20 cellular contexts compared by ENCODE assay signal in the genomic region with DNA sequence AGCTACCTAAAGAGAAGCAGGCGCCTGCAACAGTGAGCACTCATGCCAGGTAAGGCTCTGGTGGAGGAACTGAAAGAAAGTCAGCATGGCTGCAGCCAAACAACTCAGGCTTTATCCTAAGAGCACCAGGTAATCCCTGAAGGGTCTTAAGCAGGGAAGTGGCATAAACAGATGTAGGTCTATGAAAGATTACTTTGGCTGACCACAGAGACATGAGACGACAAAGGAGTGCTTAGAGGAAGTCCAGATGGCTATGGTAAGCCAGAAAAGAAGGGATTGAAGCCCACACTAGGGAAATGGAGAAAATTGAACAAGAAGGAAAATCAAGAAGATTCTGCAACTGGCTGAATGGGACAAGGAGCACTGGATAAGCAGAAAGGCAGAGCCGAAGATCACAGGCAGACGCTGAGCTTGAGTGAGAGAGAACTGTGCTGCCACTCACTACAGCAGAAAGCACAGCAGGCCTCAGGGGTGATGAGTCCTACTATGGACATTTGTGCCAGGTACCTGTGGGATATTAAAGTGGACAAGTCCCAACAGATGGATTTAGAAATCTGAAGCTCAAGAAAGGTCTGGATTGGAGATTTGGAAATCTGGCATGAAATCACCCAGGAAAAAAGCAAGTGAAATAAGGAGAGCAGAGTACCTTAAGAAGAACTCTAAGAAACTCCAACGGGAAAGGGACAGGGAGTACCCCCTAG. TPM values are rescaled to one million over a fixed set of nuclear protein-coding genes. Genes with fewer than 3 reads are reported as not detected.
DNase-seq lines count a peak whose midpoint lies in the region; ATAC-seq and FAIRE-seq lines count a peak whose summit lies in the region.
"Had no signal": no experiment of that assay in that cellular context is flagged by ENCODE, and none has a peak within 500 bp of the region (broad histone marks: within the 10 kb centered on the region; RNA-seq: fewer than 3 reads in every experiment).

No MANE protein-coding gene starts in this region.

- no peak overlapping the region for H3K4me3 Mint-ChIP-seq in activated CD4-positive, alpha-beta T cell treated with anti-CD3 and anti-CD28 coated beads for 36 hours
- no peak overlapping the region for H3K4me3 Mint-ChIP-seq in dendritic cell treated with granulocyte-macrophage colony-stimulating factor and Interleukin-4, amounts not matched to agents 40 ng/mL and 50 ng/mL, for 4 days
- H3K4me3 Mint-ChIP-seq in stimulated activated effector memory CD8-positive, alpha-beta T cell treated with anti-CD3 and anti-CD28 coated beads, Interleukin-12 subunit alpha, Interleukin-12 subunit beta, amount 100 ng/mL, for 72 hours, result no peak overlapping the region
- H3K4me3 Mint-ChIP-seq: activated CD4-positive, alpha-beta memory T cell treated with anti-CD3 and anti-CD28 coated beads, Interleukin-2, amount 10 ng/mL, durations not matched to agents 7 days and 5 days; GM23338; stimulated activated naive CD8-positive, alpha-beta T cell treated with anti-CD3 and anti-CD28 coated beads, Interleukin-15, Interleukin-2, amounts not matched to agents 100 ng/mL and 50 ng/mL, for 24 hours had no signal

- H3K27ac Mint-ChIP-seq in activated CD4-positive, alpha-beta T cell treated with anti-CD3 and anti-CD28 coated beads for 36 hours, result peak overlapping the region; percentile 14
- H3K27ac Mint-ChIP-seq in dendritic cell treated with granulocyte-macrophage colony-stimulating factor and Interleukin-4, amounts not matched to agents 40 ng/mL and 50 ng/mL, for 4 days, result peak overlapping the region; percentile 11
- H3K27ac Mint-ChIP-seq in stimulated activated effector memory CD8-positive, alpha-beta T cell treated with anti-CD3 and anti-CD28 coated beads, Interleukin-12 subunit alpha, Interleukin-12 subunit beta, amount 100 ng/mL, for 72 hours, result peak overlapping the region; percentile 13
- H3K27ac Mint-ChIP-seq: activated CD4-positive, alpha-beta memory T cell treated with anti-CD3 and anti-CD28 coated beads, Interleukin-2, amount 10 ng/mL, durations not matched to agents 7 days and 5 days; GM23338; stimulated activated naive CD8-positive, alpha-beta T cell treated with anti-CD3 and anti-CD28 coated beads, Interleukin-15, Interleukin-2, amounts not matched to agents 100 ng/mL and 50 ng/mL, for 24 hours had no signal

- CTCF ChIA-PET in activated CD4-positive, alpha-beta T cell treated with anti-CD3 and anti-CD28 coated beads for 36 hours (lab: Charles Lee), result interaction anchor here (1.1 kb wide), 1 partner anchor 11 kb away, joined by 4 read pairs; no protein-coding TSS in a partner anchor

- H3K9me3 Mint-ChIP-seq in activated CD4-positive, alpha-beta T cell treated with anti-CD3 and anti-CD28 coated beads for 36 hours (ENCODE audit: low read depth), result no peaks in the 10 kb centered on the region
- H3K9me3 Mint-ChIP-seq in dendritic cell treated with granulocyte-macrophage colony-stimulating factor and Interleukin-4, amounts not matched to agents 40 ng/mL and 50 ng/mL, for 4 days, result no peaks in the 10 kb centered on the region
- no peaks in the 10 kb centered on the region for H3K9me3 Mint-ChIP-seq in stimulated activated effector memory CD8-positive, alpha-beta T cell treated with anti-CD3 and anti-CD28 coated beads, Interleukin-12 subunit alpha, Interleukin-12 subunit beta, amount 100 ng/mL, for 72 hours
- H3K9me3 Mint-ChIP-seq: activated CD4-positive, alpha-beta memory T cell treated with anti-CD3 and anti-CD28 coated beads, Interleukin-2, amount 10 ng/mL, durations not matched to agents 7 days and 5 days; GM23338; stimulated activated naive CD8-positive, alpha-beta T cell treated with anti-CD3 and anti-CD28 coated beads, Interleukin-15, Interleukin-2, amounts not matched to agents 100 ng/mL and 50 ng/mL, for 24 hours had no signal

- no peak for DNase-seq in activated CD4-positive, alpha-beta T cell treated with anti-CD3 and anti-CD28 coated beads for 36 hours
- DNase-seq in activated CD4-positive, alpha-beta T cell treated with anti-CD3 and anti-CD28 coated beads for 4 hours, result no peak
- DNase-seq in NCI-H82 treated with DMSO at 0.1 percent for 48 hours (lab: John Stamatoyannopoulos, UW; ENCODE audit: unreplicated experiment) (peak; percentile 99), DMS79 (lab: John Stamatoyannopoulos, UW) (no peak), urothelium cell line (ENCODE audit: low spot score) (no peak), AG08395 (ENCODE audit: low spot score) (no peak)
- no peak for DNase-seq in stimulated activated effector memory CD8-positive, alpha-beta T cell treated with anti-CD3 and anti-CD28 coated beads, Interleukin-12 subunit alpha, Interleukin-12 subunit beta, amount 100 ng/mL, for 72 hours (ENCODE audit: low spot score in 2 of 2)
- DNase-seq: activated CD4-positive, alpha-beta memory T cell treated with anti-CD3 and anti-CD28 coated beads, Interleukin-2, amount 10 ng/mL, durations not matched to agents 7 days and 5 days; activated CD4-positive, CD25-positive, alpha-beta regulatory T cell; activated gamma-delta T cell treated with Interleukin-2 at 50 U/mL for 16 hours; Calu3; dorsolateral prefrontal cortex; left ventricle myocardium inferior; NCI-H1092 treated with DMSO at 0.1 percent for 48 hours; NCI-H1930; stimulated activated CD4-positive, alpha-beta T cell treated with anti-CD3 and anti-CD28 coated beads, Interleukin-2, amount 100 ng/mL, for 48 hours had no signal

- peaks cover 25% of the 10 kb centered on the region for H3K4me1 Mint-ChIP-seq in activated CD4-positive, alpha-beta T cell treated with anti-CD3 and anti-CD28 coated beads for 36 hours
- H3K4me1 Mint-ChIP-seq in dendritic cell treated with granulocyte-macrophage colony-stimulating factor and Interleukin-4, amounts not matched to agents 40 ng/mL and 50 ng/mL, for 4 days (ENCODE audit: low read depth), result peaks cover 42% of the 10 kb centered on the region
- H3K4me1 Mint-ChIP-seq in stimulated activated effector memory CD8-positive, alpha-beta T cell treated with anti-CD3 and anti-CD28 coated beads, Interleukin-12 subunit alpha, Interleukin-12 subunit beta, amount 100 ng/mL, for 72 hours, result peaks cover 30% of the 10 kb centered on the region

- peaks cover 3% of the 10 kb centered on the region for H3K36me3 Mint-ChIP-seq in activated CD4-positive, alpha-beta T cell treated with anti-CD3 and anti-CD28 coated beads for 36 hours (ENCODE audit: low read depth)
- peaks cover 51% of the 10 kb centered on the region for H3K36me3 Mint-ChIP-seq in dendritic cell treated with granulocyte-macrophage colony-stimulating factor and Interleukin-4, amounts not matched to agents 40 ng/mL and 50 ng/mL, for 4 days (ENCODE audit: low read depth)
- H3K36me3 Mint-ChIP-seq in stimulated activated effector memory CD8-positive, alpha-beta T cell treated with anti-CD3 and anti-CD28 coated beads, Interleukin-12 subunit alpha, Interleukin-12 subunit beta, amount 100 ng/mL, for 72 hours, result peaks cover 22% of the 10 kb centered on the region

- ATAC-seq in activated CD4-positive, alpha-beta T cell treated with anti-CD3 and anti-CD28 coated beads for 36 hours, result no peak
- no peak for ATAC-seq in stimulated activated effector memory CD8-positive, alpha-beta T cell treated with anti-CD3 and anti-CD28 coated beads, Interleukin-12 subunit alpha, Interleukin-12 subunit beta, amount 100 ng/mL, for 72 hours
- ATAC-seq: GM23338 had no signal

- intact Hi-C loops in activated CD4-positive, alpha-beta T cell treated with anti-CD3 and anti-CD28 coated beads for 36 hours (cut with DNase I, micrococcal nuclease), result loop anchor here in 1 of 2 experiments (10.0 kb wide), 1 partner anchor 1546 kb away; the partner anchor contains the start of gene NUDT15
- intact Hi-C loops in dendritic cell treated with granulocyte-macrophage colony-stimulating factor and Interleukin-4, amounts not matched to agents 40 ng/mL and 50 ng/mL, for 4 days (cut with micrococcal nuclease), result no loop called here

- POLR2A ChIA-PET in activated CD4-positive, alpha-beta T cell treated with anti-CD3 and anti-CD28 coated beads for 36 hours (lab: Charles Lee), result no interaction called here

- no peaks in the 10 kb centered on the region for H3K27me3 Mint-ChIP-seq in activated CD4-positive, alpha-beta T cell treated with anti-CD3 and anti-CD28 coated beads for 36 hours
- H3K27me3 Mint-ChIP-seq in dendritic cell treated with granulocyte-macrophage colony-stimulating factor and Interleukin-4, amounts not matched to agents 40 ng/mL and 50 ng/mL, for 4 days, result peaks cover under 1% of the 10 kb centered on the region
- H3K27me3 Mint-ChIP-seq: activated CD4-positive, alpha-beta memory T cell treated with anti-CD3 and anti-CD28 coated beads, Interleukin-2, amount 10 ng/mL, durations not matched to agents 7 days and 5 days; stimulated activated naive CD8-positive, alpha-beta T cell treated with anti-CD3 and anti-CD28 coated beads, Interleukin-15, Interleukin-2, amounts not matched to agents 100 ng/mL and 50 ng/mL, for 24 hours had no signal

- no peak for FAIRE-seq in urothelium cell line (lab: Jason Lieb, UNC)

RNA-seq across cellular contexts. Expression of gene RCBTB1, which starts 4.2 kb away (rescaled TPM):
- total RNA-seq in activated CD4-positive, alpha-beta T cell treated with anti-CD3 and anti-CD28 coated beads for 36 hours, result 10 to 100 TPM in 1 of 2 experiments, 1 to 10 TPM in 1; 9.8 to 14.9 TPM

RNA-seq across cellular contexts. Expression of gene ARL11, which starts 47.2 kb away (rescaled TPM):
- total RNA-seq in activated CD4-positive, alpha-beta T cell treated with anti-CD3 and anti-CD28 coated beads for 36 hours, result under 1 TPM; 0.72 to 0.85 TPM
- total RNA-seq: Calu3, smooth muscle cell had no signal
